10 cellular contexts compared by ENCODE assay signal in genomic region chr11:70471254-70471653, GRCh38.
DNase-seq lines count a peak whose midpoint lies in the region; ATAC-seq and TF ChIP-seq lines count a peak whose summit lies in the region.
"Had no signal": no experiment of that assay in that cellular context is flagged by ENCODE, and none has a peak within 500 bp of the region (broad histone marks: within the 10 kb centered on the region; RNA-seq: fewer than 3 reads in every experiment).

No MANE protein-coding gene starts in this region.

- H3K27ac Mint-ChIP-seq in Calu3 (ENCODE audit: unreplicated experiment) (no peak overlapping the region), glutamatergic neuron (ENCODE audit: unreplicated experiment) (no peak overlapping the region)

- peaks cover 8% of the 10 kb centered on the region for H3K4me1 Mint-ChIP-seq in Calu3 (ENCODE audit: low read depth, unreplicated experiment)
- H3K4me1 Mint-ChIP-seq in glutamatergic neuron (ENCODE audit: low read depth, unreplicated experiment): peaks cover 35% of the 10 kb centered on the region

- H3K36me3 Mint-ChIP-seq in Calu3 (ENCODE audit: insufficient read depth, unreplicated experiment) (peaks cover 17% of the 10 kb centered on the region), glutamatergic neuron (ENCODE audit: unreplicated experiment) (peaks cover 6% of the 10 kb centered on the region)
- H3K36me3 Mint-ChIP-seq: naive thymus-derived CD4-positive, alpha-beta T cell had no signal

- H3K27ac ChIP-seq in substantia nigra (ENCODE audit: low read depth, low read length, poor library complexity, severe bottlenecking): no peak overlapping the region
- H3K27ac ChIP-seq: thoracic aorta had no signal

- intact Hi-C loops in Calu3 (cut with micrococcal nuclease; ENCODE audit: unreplicated experiment): no loop called here

- DNase-seq in Calu3: peak; percentile 22
- DNase-seq in GM20000 (ENCODE audit: low spot score): peak; percentile 74
- DNase-seq in OCI-M1 (lab: John Stamatoyannopoulos, UW): peak; percentile 81
- DNase-seq in glutamatergic neuron: peak; percentile 56
- no peak for DNase-seq in substantia nigra (lab: John Stamatoyannopoulos, UW)

- TF ChIP-seq CTCF in Calu3 (IDR thresholded peaks at IDR 0.05; ENCODE audit: unreplicated experiment) (no peak), GM20000 (IDR thresholded peaks at IDR 0.05; ENCODE audit: extremely low read depth, missing control alignments) (no peak), glutamatergic neuron (IDR thresholded peaks at IDR 0.05; ENCODE audit: partially characterized antibody, unreplicated experiment) (peak; percentile 34)

- no TSS peak for BruUV-seq in Calu3 (replicated peaks; lab: Mats Ljungman, UMichigan)

- H3K9me3 Mint-ChIP-seq in Calu3 (ENCODE audit: low read depth, unreplicated experiment) (no peaks in the 10 kb centered on the region), glutamatergic neuron (ENCODE audit: unreplicated experiment) (peaks cover 3% of the 10 kb centered on the region)
- H3K9me3 Mint-ChIP-seq: naive thymus-derived CD4-positive, alpha-beta T cell had no signal

- H3K27me3 Mint-ChIP-seq in Calu3 (ENCODE audit: unreplicated experiment) (no peaks in the 10 kb centered on the region), glutamatergic neuron (ENCODE audit: unreplicated experiment) (peaks cover 8% of the 10 kb centered on the region)

- H3K4me3 Mint-ChIP-seq in Calu3 (ENCODE audit: low read depth, unreplicated experiment) (no peak overlapping the region), glutamatergic neuron (ENCODE audit: unreplicated experiment) (no peak overlapping the region)
- H3K4me3 Mint-ChIP-seq: naive thymus-derived CD4-positive, alpha-beta T cell had no signal

- ATAC-seq in HG02588 (IDR thresholded peaks at IDR 0.05; ENCODE audit: unreplicated experiment) (no peak), HG03108 (IDR thresholded peaks at IDR 0.05; ENCODE audit: unreplicated experiment) (no peak), GM19455 (IDR thresholded peaks at IDR 0.05; ENCODE audit: unreplicated experiment) (no peak)
- ATAC-seq: naive thymus-derived CD4-positive, alpha-beta T cell had no signal

- CTCF ChIA-PET in Calu3 (lab: Charles Lee): no interaction called here

Comparison
In these comparisons a context has a peak if more than half of its experiments do, and no peak if none do; other contexts are left out.
1. DNase-seq: peak in Calu3 (single experiment), GM20000 (single experiment), OCI-M1 (single experiment) and glutamatergic neuron (single experiment); none in substantia nigra (0 of 49).